In the genomic region with DNA sequence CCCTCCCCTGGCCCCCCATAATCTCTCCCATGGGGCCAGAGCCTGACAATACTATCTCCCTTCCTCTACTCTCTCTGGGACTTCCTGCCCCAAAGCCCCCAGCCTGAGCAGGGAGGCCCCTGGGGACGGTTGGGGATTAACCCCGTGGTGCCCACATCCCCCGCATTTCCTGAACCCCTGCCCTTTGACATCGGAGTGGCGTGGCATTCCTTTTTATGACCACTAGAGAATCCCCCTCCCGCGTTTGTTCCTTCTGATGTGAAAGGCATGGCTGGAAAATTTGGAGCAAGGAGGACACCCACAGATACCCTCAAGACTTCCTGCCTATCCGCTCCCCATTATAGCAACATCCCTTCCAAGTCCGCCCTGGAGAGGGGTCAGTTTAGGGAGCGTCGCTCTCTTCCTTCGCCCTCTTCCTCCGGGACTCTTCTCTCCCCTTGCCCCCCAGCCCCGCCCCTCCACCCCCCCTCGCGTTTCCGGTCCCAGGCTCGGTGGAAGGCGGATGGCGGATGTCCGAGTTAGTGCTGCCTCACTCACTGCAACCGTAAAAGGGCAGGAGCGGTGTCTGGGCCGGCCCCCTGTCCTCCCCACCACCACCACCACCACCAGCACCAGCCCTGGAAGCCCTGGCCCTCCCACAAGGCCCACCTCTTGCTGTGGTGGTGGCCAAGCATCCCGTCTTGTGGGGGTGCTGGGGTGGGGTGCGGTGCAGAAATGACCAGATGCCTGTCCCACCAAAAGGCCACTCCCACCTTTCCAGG, we compare ENCODE assay signal across 1 cellular context.
TF ChIP-seq lines count a peak whose summit lies in the region.

No MANE protein-coding gene starts in this region.

TF ChIP-seq in WTC11, 78 proteins besides CTCF, POLR2A, EP300 and RAD21:
- TF ChIP-seq FOXJ3 (CRISPR knock-in tag; IDR thresholded peaks at IDR 0.05; ENCODE audit: borderline replicate concordance) (no peak), TEAD1 (CRISPR knock-in tag; IDR thresholded peaks at IDR 0.05) (peak; percentile 32; the same call in 1 of the 2 replicates), SP1 (CRISPR knock-in tag; conservative IDR thresholded peaks at IDR 0.05) (peak; percentile 48; the same call in 1 of the 2 replicates), ETV6 (CRISPR knock-in tag; IDR thresholded peaks at IDR 0.05) (peak; percentile 45; the same call in 1 of the 2 replicates)
- TF ChIP-seq, protein P1, sequence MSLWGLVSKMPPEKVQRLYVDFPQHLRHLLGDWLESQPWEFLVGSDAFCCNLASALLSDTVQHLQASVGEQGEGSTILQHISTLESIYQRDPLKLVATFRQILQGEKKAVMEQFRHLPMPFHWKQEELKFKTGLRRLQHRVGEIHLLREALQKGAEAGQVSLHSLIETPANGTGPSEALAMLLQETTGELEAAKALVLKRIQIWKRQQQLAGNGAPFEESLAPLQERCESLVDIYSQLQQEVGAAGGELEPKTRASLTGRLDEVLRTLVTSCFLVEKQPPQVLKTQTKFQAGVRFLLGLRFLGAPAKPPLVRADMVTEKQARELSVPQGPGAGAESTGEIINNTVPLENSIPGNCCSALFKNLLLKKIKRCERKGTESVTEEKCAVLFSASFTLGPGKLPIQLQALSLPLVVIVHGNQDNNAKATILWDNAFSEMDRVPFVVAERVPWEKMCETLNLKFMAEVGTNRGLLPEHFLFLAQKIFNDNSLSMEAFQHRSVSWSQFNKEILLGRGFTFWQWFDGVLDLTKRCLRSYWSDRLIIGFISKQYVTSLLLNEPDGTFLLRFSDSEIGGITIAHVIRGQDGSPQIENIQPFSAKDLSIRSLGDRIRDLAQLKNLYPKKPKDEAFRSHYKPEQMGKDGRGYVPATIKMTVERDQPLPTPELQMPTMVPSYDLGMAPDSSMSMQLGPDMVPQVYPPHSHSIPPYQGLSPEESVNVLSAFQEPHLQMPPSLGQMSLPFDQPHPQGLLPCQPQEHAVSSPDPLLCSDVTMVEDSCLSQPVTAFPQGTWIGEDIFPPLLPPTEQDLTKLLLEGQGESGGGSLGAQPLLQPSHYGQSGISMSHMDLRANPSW (CRISPR knock-in tag; conservative IDR thresholded peaks at IDR 0.05; ENCODE audit: low read depth): no peak
- TF ChIP-seq, protein P2, sequence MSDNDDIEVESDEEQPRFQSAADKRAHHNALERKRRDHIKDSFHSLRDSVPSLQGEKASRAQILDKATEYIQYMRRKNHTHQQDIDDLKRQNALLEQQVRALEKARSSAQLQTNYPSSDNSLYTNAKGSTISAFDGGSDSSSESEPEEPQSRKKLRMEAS (CRISPR knock-in tag; IDR thresholded peaks at IDR 0.05): 0 out of 2 replicates have a peak, but pooled peaks have one; percentile 21
